ENCODE assay signal across 20 cellular contexts in the genomic region with DNA sequence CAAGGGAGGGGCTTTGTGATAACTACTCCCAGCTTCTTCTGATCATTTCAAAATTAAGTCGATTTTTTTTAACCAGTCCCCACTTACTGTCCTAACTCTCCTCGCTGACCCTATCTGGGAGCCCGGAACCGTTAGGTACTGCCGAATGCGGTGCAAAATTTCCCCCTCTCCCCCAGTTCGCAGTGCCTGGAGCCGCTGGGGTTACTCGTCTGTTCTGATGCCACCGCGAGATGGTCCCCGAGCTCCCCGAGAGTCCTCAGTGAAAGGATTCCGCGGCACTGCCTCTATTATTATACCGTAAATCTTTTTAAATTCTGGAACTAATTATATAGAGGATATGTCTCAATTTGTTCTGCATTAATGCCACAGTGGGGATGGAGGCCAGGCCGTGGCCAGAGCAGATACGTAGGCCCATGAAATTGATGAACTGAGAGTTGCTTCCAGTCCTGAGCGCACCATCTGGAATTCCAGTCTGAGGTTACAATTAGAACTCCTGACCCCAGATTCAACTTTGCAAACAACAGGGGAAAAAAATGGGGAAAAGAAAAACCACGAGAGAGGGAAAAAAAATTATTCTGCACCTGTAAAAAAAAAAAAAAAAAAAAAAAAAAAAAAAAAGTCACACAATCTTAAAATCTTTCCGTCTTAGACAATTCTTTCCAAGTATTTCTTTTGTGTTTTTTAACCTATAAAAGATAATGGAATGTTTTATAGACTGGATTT. TPM values are rescaled to one million over a fixed set of nuclear protein-coding genes. Genes with fewer than 3 reads are reported as not detected.
DNase-seq lines count a peak whose midpoint lies in the region; ATAC-seq, FAIRE-seq and TF ChIP-seq lines count a peak whose summit lies in the region.
"Had no signal": no experiment of that assay in that cellular context is flagged by ENCODE, and none has a peak within 500 bp of the region (broad histone marks: within the 10 kb centered on the region; RNA-seq: fewer than 3 reads in every experiment).

No MANE protein-coding gene starts in this region.

- H3K9me2 ChIP-seq in SK-N-SH, result no peaks in the 10 kb centered on the region

- H3K9me3 Mint-ChIP-seq in osteocyte (ENCODE audit: unreplicated experiment), result no peaks in the 10 kb centered on the region
- no peaks in the 10 kb centered on the region for H3K9me3 Mint-ChIP-seq in HFFc6
- H3K9me3 Mint-ChIP-seq: activated B cell treated with CpG ODN at 0.5 μM for 24 hours had no signal

- no peak for ATAC-seq in SK-N-SH treated with all-trans-retinoic acid at 6 μM for 48 hours
- ATAC-seq: foreskin keratinocyte had no signal

- H3K4me3 Mint-ChIP-seq in osteocyte (ENCODE audit: unreplicated experiment) (no peak overlapping the region), HFFc6 (no peak overlapping the region)
- H3K4me3 Mint-ChIP-seq: activated B cell treated with CpG ODN at 0.5 μM for 24 hours had no signal

- H3K27me3 ChIP-seq in SK-N-SH (ENCODE audit: insufficient read depth), result peaks cover 89% of the 10 kb centered on the region

- H4K20me1 ChIP-seq in SK-N-SH (ENCODE audit: insufficient read depth), result peaks cover 8% of the 10 kb centered on the region; the same call in 1 of the 2 replicates

- H3F3A ChIP-seq in SK-N-SH (replicated peaks; ENCODE audit: insufficient read depth), result no peaks in the 10 kb centered on the region

- FAIRE-seq in endometrium (lab: Jason Lieb, UNC), result peak; percentile 48
- FAIRE-seq: GM18507 had no signal

- H3K4me2 ChIP-seq in SK-N-SH, result no peak overlapping the region

- H3K9ac ChIP-seq in SK-N-SH, result no peak overlapping the region

- no peaks in the 10 kb centered on the region for H3K36me3 Mint-ChIP-seq in osteocyte (ENCODE audit: unreplicated experiment)
- no peaks in the 10 kb centered on the region for H3K36me3 Mint-ChIP-seq in HFFc6 (ENCODE audit: low read depth)

- H2AFZ ChIP-seq in SK-N-SH (ENCODE audit: low read depth), result no peak overlapping the region

- H3K79me2 ChIP-seq in SK-N-SH (ENCODE audit: insufficient read depth), result no peaks in the 10 kb centered on the region

- H3K27ac Mint-ChIP-seq in osteocyte (ENCODE audit: unreplicated experiment) (no peak overlapping the region), HFFc6 (no peak overlapping the region)
- H3K27ac Mint-ChIP-seq: activated B cell treated with CpG ODN at 0.5 μM for 24 hours had no signal

- peaks cover 0 to 9% of the 10 kb centered on the region in 2 experiments; a peak in 1 of 4 replicates for H3K4me1 ChIP-seq in SK-N-SH (ENCODE audit: control insufficient read depth in 1 of 2, insufficient read depth in 2 of 2, low read depth in 1 of 2, low read length in 1 of 2)
- H3K4me1 ChIP-seq: foreskin keratinocyte had no signal

- 28% methylated on average over 21 of the region's 21 CpGs for WGBS in SK-N-SH (ENCODE audit: low lambda C conversion rate)

- H3K36me3 ChIP-seq in SK-N-SH (replicated peaks in 1 of 2; ENCODE audit: control insufficient read depth in 1 of 2, insufficient read depth in 2 of 2, low read length in 1 of 2), result no peaks in the 10 kb centered on the region
- H3K36me3 ChIP-seq: neutrophil had no signal

- TF ChIP-seq CTCF in SK-N-SH (IDR thresholded peaks at IDR 0.05), result no peak
- TF ChIP-seq CTCF in GM10266 (IDR thresholded peaks at IDR 0.05; ENCODE audit: control insufficient read depth, insufficient read depth, low read depth, missing control alignments), result no peak
- TF ChIP-seq CTCF in osteocyte (IDR thresholded peaks at IDR 0.05), result no peak
- TF ChIP-seq CTCF in HFFc6 (IDR thresholded peaks at IDR 0.05), result no peak

- H3K27ac ChIP-seq in SK-N-SH (ENCODE audit: low read depth in 2 of 2, low read length in 1 of 2), result no peak overlapping the region
- H3K27ac ChIP-seq: C4-2B, foreskin keratinocyte, neutrophil had no signal

- peak; percentile 18 for DNase-seq in SK-N-SH
- peak; percentile 15 for DNase-seq in GM10266 (ENCODE audit: extremely low spot score)
- peak; percentile 59 for DNase-seq in osteocyte (ENCODE audit: extremely low spot score, unreplicated experiment)
- DNase-seq in HEK293T (ENCODE audit: extremely low spot score), result no peak
- no peak for DNase-seq in mesenteric fat pad (ENCODE audit: low spot score)
- DNase-seq in HFFc6, result no peak
- DNase-seq: 8988T; activated B cell treated with CpG ODN at 0.5 μM for 24 hours; DMS79; foreskin keratinocyte; HCEC 1CT; NCI-H146; stimulated activated CD4-positive, alpha-beta T cell treated with anti-CD3 and anti-CD28 coated beads, Interleukin-2, amount 100 ng/mL, for 24 hours; T-helper 1 cell had no signal

- no peak for TF ChIP-seq RAD21 in SK-N-SH (IDR thresholded peaks at IDR 0.05; ENCODE audit: low read length)

- peaks cover 18% of the 10 kb centered on the region for H3K4me1 Mint-ChIP-seq in osteocyte (ENCODE audit: unreplicated experiment)
- no peaks in the 10 kb centered on the region for H3K4me1 Mint-ChIP-seq in HFFc6 (ENCODE audit: low read depth)

- H3K4me3 ChIP-seq in SK-N-SH (ENCODE audit: low read depth in 2 of 2, low read length in 1 of 2), result no peak overlapping the region

- POLR2A ChIA-PET in SK-N-SH (lab: Yijun Ruan, JAX), result no interaction called here
- POLR2A ChIA-PET in HEK293T (lab: Yijun Ruan, JAX), result no interaction called here

- H3K27me3 Mint-ChIP-seq in osteocyte (ENCODE audit: unreplicated experiment), result peaks cover 82% of the 10 kb centered on the region
- peaks cover 41% of the 10 kb centered on the region for H3K27me3 Mint-ChIP-seq in HFFc6 (ENCODE audit: insufficient read depth)

- CTCF ChIA-PET in SK-N-SH (lab: Yijun Ruan, JAX), result interaction anchor here (0.7 to 1.2 kb wide), 2 partner anchors 8 to 20 kb away, joined by 3 to 4 read pairs; no protein-coding TSS in a partner anchor
- CTCF ChIA-PET in HEK293T (lab: Yijun Ruan, JAX), result interaction anchor here (1.1 to 1.2 kb wide), 2 partner anchors 8 to 351 kb away, joined by 3 read pairs; no protein-coding TSS in a partner anchor

- no peak for TF ChIP-seq EP300 in SK-N-SH (IDR thresholded peaks at IDR 0.05; ENCODE audit: borderline replicate concordance in 1 of 2, low read depth in 1 of 2, low read length in 1 of 2)

- no peaks in the 10 kb centered on the region for H3K9me3 ChIP-seq in SK-N-SH
- H3K9me3 ChIP-seq: neutrophil had no signal

TF ChIP-seq in SK-N-SH, 30 proteins besides CTCF, POLR2A, EP300 and RAD21:
- no peak for TF ChIP-seq TAF1 (IDR thresholded peaks at IDR 0.05; ENCODE audit: borderline replicate concordance, low read depth, low read length)
TF ChIP-seq in SK-N-SH: peak in this region for 0.

TF ChIP-seq in SK-N-SH treated with all-trans-retinoic acid at 6 μM for 48 hours, 23 proteins besides CTCF, POLR2A, EP300 and RAD21:
- TF ChIP-seq PPARA (CRISPR knock-in tag; IDR thresholded peaks at IDR 0.05; ENCODE audit: borderline replicate concordance) (no peak), ARNTL (CRISPR knock-in tag; IDR thresholded peaks at IDR 0.05; ENCODE audit: borderline replicate concordance, low read depth) (no peak), TOX (CRISPR knock-in tag; IDR thresholded peaks at IDR 0.05; ENCODE audit: borderline replicate concordance) (no peak)
- TF ChIP-seq, protein P1, sequence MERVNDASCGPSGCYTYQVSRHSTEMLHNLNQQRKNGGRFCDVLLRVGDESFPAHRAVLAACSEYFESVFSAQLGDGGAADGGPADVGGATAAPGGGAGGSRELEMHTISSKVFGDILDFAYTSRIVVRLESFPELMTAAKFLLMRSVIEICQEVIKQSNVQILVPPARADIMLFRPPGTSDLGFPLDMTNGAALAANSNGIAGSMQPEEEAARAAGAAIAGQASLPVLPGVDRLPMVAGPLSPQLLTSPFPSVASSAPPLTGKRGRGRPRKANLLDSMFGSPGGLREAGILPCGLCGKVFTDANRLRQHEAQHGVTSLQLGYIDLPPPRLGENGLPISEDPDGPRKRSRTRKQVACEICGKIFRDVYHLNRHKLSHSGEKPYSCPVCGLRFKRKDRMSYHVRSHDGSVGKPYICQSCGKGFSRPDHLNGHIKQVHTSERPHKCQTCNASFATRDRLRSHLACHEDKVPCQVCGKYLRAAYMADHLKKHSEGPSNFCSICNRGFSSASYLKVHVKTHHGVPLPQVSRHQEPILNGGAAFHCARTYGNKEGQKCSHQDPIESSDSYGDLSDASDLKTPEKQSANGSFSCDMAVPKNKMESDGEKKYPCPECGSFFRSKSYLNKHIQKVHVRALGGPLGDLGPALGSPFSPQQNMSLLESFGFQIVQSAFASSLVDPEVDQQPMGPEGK (CRISPR knock-in tag; IDR thresholded peaks at IDR 0.05; ENCODE audit: borderline replicate concordance), result no peak

TF ChIP-seq in HEK293T, 16 proteins besides CTCF, POLR2A, EP300 and RAD21:
- TF ChIP-seq ELF4 (IDR thresholded peaks at IDR 0.05) (no peak), FOXM1 (IDR thresholded peaks at IDR 0.05; ENCODE audit: borderline replicate concordance) (no peak), NFRKB (IDR thresholded peaks at IDR 0.05) (no peak), SP1 (IDR thresholded peaks at IDR 0.05) (no peak), LEF1 (IDR thresholded peaks at IDR 0.05; ENCODE audit: borderline replicate concordance) (no peak), L3MBTL2 (conservative IDR thresholded peaks at IDR 0.05) (no peak)

RNA-seq across cellular contexts. Expression of a gene that starts 4.3 kb away (rescaled TPM):
- 0.15 and 0.49 TPM in 2 replicates for polyA plus RNA-seq in SK-N-SH (2012; rRNA removed)
- 0.20 and 0.21 TPM in 2 replicates for polyA plus RNA-seq in SK-N-SH (2012; cell fraction: cytosol; rRNA removed)
- 0.31 and 0.61 TPM in 2 replicates for polyA plus RNA-seq in SK-N-SH (2012; cell fraction: nucleus; rRNA removed)
- total RNA-seq in osteocyte, result not detected in 2 replicates
- 8.5 TPM for total RNA-seq in mesenteric fat pad
- total RNA-seq in HFFc6 (2021; fragmentation: NEBNext Ultra II Directional; extraction: Animal tissue kit (Norgen Biotek cat#: 25700)), result not detected
- total RNA-seq: activated B cell treated with CpG ODN at 0.5 μM for 24 hours, temporal lobe had no signal
- polyA plus RNA-seq: foreskin keratinocyte had no signal

Comparison
In these comparisons a context has a peak if more than half of its experiments do, and no peak if none do; other contexts are left out.
1. DNase-seq: peak in SK-N-SH (single experiment), GM10266 (single experiment) and osteocyte (single experiment); none in HEK293T (single experiment), mesenteric fat pad (single experiment) and HFFc6 (single experiment).